Comparison of ENCODE assay signal across 8 cellular contexts in genomic region chr5:172443441-172444109, GRCh38. TPM values are rescaled to one million over a fixed set of nuclear protein-coding genes. Genes with fewer than 3 reads are reported as not detected.
DNase-seq lines count a peak whose midpoint lies in the region; ATAC-seq and TF ChIP-seq lines count a peak whose summit lies in the region.

No MANE protein-coding gene starts in this region.

- no peaks in the 10 kb centered on the region for H4K20me1 ChIP-seq in GM23248 (ENCODE audit: insufficient read depth)

- ATAC-seq in lower lobe of right lung, result peak; percentile 54 to 72
- ATAC-seq in GM19397 (IDR thresholded peaks at IDR 0.05; ENCODE audit: unreplicated experiment), result no peak
- ATAC-seq in GM18858 (IDR thresholded peaks at IDR 0.05; ENCODE audit: unreplicated experiment), result no peak
- ATAC-seq in GM19467 (IDR thresholded peaks at IDR 0.05; ENCODE audit: unreplicated experiment), result no peak

- H3K9me3 ChIP-seq in GM23248 (ENCODE audit: low read depth) (no peaks in the 10 kb centered on the region), breast epithelium (no peaks in the 10 kb centered on the region), lower lobe of right lung (no peaks in the 10 kb centered on the region)

- peak overlapping the region; percentile 21; the same call in 1 of the 2 replicates for H3K4me3 ChIP-seq in GM23248
- peak overlapping the region in 1 of 3 donors; percentile 26 for H3K4me3 ChIP-seq in breast epithelium
- no peak overlapping the region for H3K4me3 ChIP-seq in lower lobe of right lung

- DNase-seq in GM23248 (peak; percentile 97), RPMI8226 (peak; percentile 95), breast epithelium (ENCODE audit: low spot score in 2 of 2) (peak; percentile 76 to 91), lower lobe of right lung (peak; percentile 69)
- DNase-seq in stimulated activated CD8-positive, alpha-beta memory T cell treated with anti-CD3 and anti-CD28 coated beads, Interleukin-4, amount 100 ng/mL, for 48 hours, result peak; percentile 84

- TF ChIP-seq CTCF in breast epithelium (IDR thresholded peaks at IDR 0.05), result no peak
- TF ChIP-seq CTCF in lower lobe of right lung (IDR thresholded peaks at IDR 0.05), result no peak

- peak overlapping the region; percentile 36 for H3K4me2 ChIP-seq in GM23248 (ENCODE audit: unreplicated experiment)

- in situ Hi-C loops in GM23248 (cut with MboI), result no loop called here

- H3K27ac ChIP-seq in GM23248 (peak overlapping the region; percentile 82), breast epithelium (peak overlapping the region; percentile 78 to 85), lower lobe of right lung (peak overlapping the region; percentile 16)

- intact Hi-C loops in breast epithelium (cut with DNase I; ENCODE audit: low total_unique reads) (no loop called here), lower lobe of right lung (cut with DNase I) (no loop called here)

- peaks cover 36% of the 10 kb centered on the region for H3F3A ChIP-seq in GM23248 (ENCODE audit: insufficient read depth)

- H3K79me2 ChIP-seq in GM23248 (ENCODE audit: insufficient read depth), result peaks cover 94% of the 10 kb centered on the region

- peaks cover 40% of the 10 kb centered on the region for H3K4me1 ChIP-seq in GM23248 (ENCODE audit: insufficient read depth)
- H3K4me1 ChIP-seq in breast epithelium, result peaks cover 7 to 26% of the 10 kb centered on the region in 2 donors
- H3K4me1 ChIP-seq in lower lobe of right lung, result peaks cover 47% of the 10 kb centered on the region

- no peak overlapping the region for H2AFZ ChIP-seq in GM23248

- no peaks in the 10 kb centered on the region for H3K27me3 ChIP-seq in GM23248 (replicated peaks; ENCODE audit: insufficient read depth)
- H3K27me3 ChIP-seq in breast epithelium, result no peaks in the 10 kb centered on the region
- no peaks in the 10 kb centered on the region for H3K27me3 ChIP-seq in lower lobe of right lung (ENCODE audit: low read depth)

- H3K9ac ChIP-seq in GM23248, result peak overlapping the region; percentile 75

- 10 to 11% methylated on average over 10 of the region's 10 CpGs for WGBS in GM23248 (ENCODE audit: low coverage in 1 of 2, low lambda C conversion rate in 2 of 2, missing lambda C conversion rate in 2 of 2), 2 experiments

- no peaks in the 10 kb centered on the region for H3K9me2 ChIP-seq in GM23248 (ENCODE audit: insufficient read depth)

- no peaks in the 10 kb centered on the region for H3K36me3 ChIP-seq in GM23248 (ENCODE audit: low read depth)
- H3K36me3 ChIP-seq in breast epithelium, result no peaks in the 10 kb centered on the region
- H3K36me3 ChIP-seq in lower lobe of right lung, result no peaks in the 10 kb centered on the region

- no peak for TF ChIP-seq POLR2A in breast epithelium (IDR thresholded peaks at IDR 0.05)

RNA-seq across cellular contexts. Expression of gene SH3PXD2B, which starts 10.8 kb away (rescaled TPM):
- 19.8 and 20.7 TPM in 2 replicates for total RNA-seq in GM23248 (2014; rRNA removed; shearing (Covaris generic))
- polyA plus RNA-seq in GM23248 (2016; fragmentation: Nextera tagmentation; extraction: Ambion mirVana), result 15.2 and 15.5 TPM in 2 replicates
- 100 to 1,000 TPM in 1 of 3 donors, 10 to 100 TPM in 2; 35.3 to 118 (median 43.9) TPM for total RNA-seq in breast epithelium
- total RNA-seq in lower lobe of right lung, result 49.8 TPM

Comparison
In these comparisons a context has a peak if more than half of its experiments do, and no peak if none do; other contexts are left out.
1. H3K27ac ChIP-seq: peak in every context shown above with its lines; median percentile 82 in GM23248; 82 in breast epithelium; 16 in lower lobe of right lung.
2. ATAC-seq: peak in lower lobe of right lung (2 of 2); none in GM19397 (single experiment), GM18858 (single experiment) and GM19467 (single experiment).
3. Peak in every context shown above with its lines, with median percentiles within 50 percentile points of each other: DNase-seq.